Comparison of ENCODE assay signal across 23 cellular contexts in genomic region chr11:30818721-30819120, GRCh38.
DNase-seq lines count a peak whose midpoint lies in the region; ATAC-seq and TF ChIP-seq lines count a peak whose summit lies in the region.
"Had no signal": no experiment of that assay in that cellular context is flagged by ENCODE, and none has a peak within 500 bp of the region (broad histone marks: within the 10 kb centered on the region; RNA-seq: fewer than 3 reads in every experiment).

No MANE protein-coding gene starts in this region.

- H3K4me3 ChIP-seq in sigmoid colon, result no peak overlapping the region
- H3K4me3 ChIP-seq in tibial nerve, result no peak overlapping the region
- H3K4me3 ChIP-seq: A549; BLaER1 treated with 17β-estradiol and CSF1 and Interleukin-3, amounts not matched to agents 10 nM and 100 nM; GM12878; GM23338 had no signal

- H3K36me3 ChIP-seq in sigmoid colon (no peaks in the 10 kb centered on the region), tibial nerve (no peaks in the 10 kb centered on the region)
- H3K36me3 ChIP-seq: BE2C; BLaER1 treated with 17β-estradiol and CSF1 and Interleukin-3, amounts not matched to agents 10 nM and 100 nM had no signal

- H3K4me3 Mint-ChIP-seq in stimulated activated effector memory CD8-positive, alpha-beta T cell treated with anti-CD3 and anti-CD28 coated beads, Interleukin-12 subunit alpha, Interleukin-12 subunit beta, amount 100 ng/mL, for 72 hours, result no peak overlapping the region
- no peak overlapping the region for H3K4me3 Mint-ChIP-seq in CD14-positive monocyte
- H3K4me3 Mint-ChIP-seq: CD4-positive, alpha-beta memory T cell; GM23338; H9 had no signal

- WGBS in sigmoid colon, 2 donors, result 84 to 85% methylated on average over 2 of the region's 2 CpGs
- 56 to 64% methylated on average over 2 of the region's 2 CpGs for WGBS in tibial nerve, 2 donors

- H3K9me3 Mint-ChIP-seq in stimulated activated effector memory CD8-positive, alpha-beta T cell treated with anti-CD3 and anti-CD28 coated beads, Interleukin-12 subunit alpha, Interleukin-12 subunit beta, amount 100 ng/mL, for 72 hours, result peaks cover 6% of the 10 kb centered on the region
- H3K9me3 Mint-ChIP-seq in CD14-positive monocyte, result peaks cover 0 to 6% (median 2%) of the 10 kb centered on the region in 7 donors
- H3K9me3 Mint-ChIP-seq: GM23338, H9 had no signal

- TF ChIP-seq CTCF in sigmoid colon (IDR thresholded peaks at IDR 0.05) (no peak), CD14-positive monocyte (IDR thresholded peaks at IDR 0.05) (no peak), tibial nerve (IDR thresholded peaks at IDR 0.05) (no peak)

- intact Hi-C loops in sigmoid colon (cut with DNase I), result no loop called here
- intact Hi-C loops in CD14-positive monocyte (cut with micrococcal nuclease), result no loop called here

- H3K9me3 ChIP-seq in sigmoid colon, result no peaks in the 10 kb centered on the region
- H3K9me3 ChIP-seq in tibial nerve, result no peaks in the 10 kb centered on the region
- H3K9me3 ChIP-seq: A549; BE2C; BLaER1 treated with 17β-estradiol and CSF1 and Interleukin-3, amounts not matched to agents 10 nM and 100 nM had no signal

- peaks cover 0 to 2% (median 0%) of the 10 kb centered on the region in 3 donors for H3K27me3 Mint-ChIP-seq in CD14-positive monocyte (ENCODE audit: low read depth in 3 of 3)
- H3K27me3 Mint-ChIP-seq: CD4-positive, alpha-beta memory T cell had no signal

- no peaks in the 10 kb centered on the region for H3K4me1 ChIP-seq in sigmoid colon
- H3K4me1 ChIP-seq in tibial nerve, result no peaks in the 10 kb centered on the region
- H3K4me1 ChIP-seq: A549; BE2C; BLaER1 treated with 17β-estradiol and CSF1 and Interleukin-3, amounts not matched to agents 10 nM and 100 nM had no signal

- TF ChIP-seq EP300 in sigmoid colon (IDR thresholded peaks at IDR 0.05) (no peak), tibial nerve (IDR thresholded peaks at IDR 0.05) (no peak)

- no peaks in the 10 kb centered on the region for H3K36me3 Mint-ChIP-seq in stimulated activated effector memory CD8-positive, alpha-beta T cell treated with anti-CD3 and anti-CD28 coated beads, Interleukin-12 subunit alpha, Interleukin-12 subunit beta, amount 100 ng/mL, for 72 hours
- no peaks in the 10 kb centered on the region for H3K36me3 Mint-ChIP-seq in CD14-positive monocyte
- H3K36me3 Mint-ChIP-seq: CD4-positive, alpha-beta memory T cell had no signal

- no peaks in the 10 kb centered on the region for H3K4me1 Mint-ChIP-seq in stimulated activated effector memory CD8-positive, alpha-beta T cell treated with anti-CD3 and anti-CD28 coated beads, Interleukin-12 subunit alpha, Interleukin-12 subunit beta, amount 100 ng/mL, for 72 hours
- no peaks in the 10 kb centered on the region for H3K4me1 Mint-ChIP-seq in CD14-positive monocyte
- H3K4me1 Mint-ChIP-seq: CD4-positive, alpha-beta memory T cell; GM23338 had no signal

- H3K27ac ChIP-seq in sigmoid colon (no peak overlapping the region), tibial nerve (no peak overlapping the region)
- H3K27ac ChIP-seq: A549; BLaER1 treated with 17β-estradiol and CSF1 and Interleukin-3, amounts not matched to agents 10 nM and 100 nM had no signal

- TF ChIP-seq POLR2A in sigmoid colon (IDR thresholded peaks at IDR 0.05) (no peak), tibial nerve (IDR thresholded peaks at IDR 0.05) (no peak)

- H3K27ac Mint-ChIP-seq in stimulated activated effector memory CD8-positive, alpha-beta T cell treated with anti-CD3 and anti-CD28 coated beads, Interleukin-12 subunit alpha, Interleukin-12 subunit beta, amount 100 ng/mL, for 72 hours, result no peak overlapping the region
- no peak overlapping the region for H3K27ac Mint-ChIP-seq in CD14-positive monocyte
- H3K27ac Mint-ChIP-seq: CD4-positive, alpha-beta memory T cell; GM23338 had no signal

- DNase-seq in ELF-1 (ENCODE audit: low read depth, low spot score) (peak; percentile 49), astrocyte of the hippocampus (ENCODE audit: low read depth, low spot score) (peak; percentile 33), myocyte (ENCODE audit: low read depth) (peak; percentile 61), sigmoid colon (no peak), CD14-positive monocyte (ENCODE audit: low spot score) (no peak), tibial nerve (ENCODE audit: low spot score in 2 of 2) (no peak)
- no peak for DNase-seq in stimulated activated effector memory CD8-positive, alpha-beta T cell treated with anti-CD3 and anti-CD28 coated beads, Interleukin-12 subunit alpha, Interleukin-12 subunit beta, amount 100 ng/mL, for 72 hours (ENCODE audit: low spot score in 2 of 2)
- DNase-seq: 8988T; ACHN; AML-193; BE2C; Calu3; CD4-positive, alpha-beta memory T cell; COR-L47; DMS153; DND-41; GDM1; H9 had no signal

- H3K27me3 ChIP-seq in sigmoid colon (no peaks in the 10 kb centered on the region), tibial nerve (no peaks in the 10 kb centered on the region)
- H3K27me3 ChIP-seq: BE2C; BLaER1 treated with 17β-estradiol and CSF1 and Interleukin-3, amounts not matched to agents 10 nM and 100 nM had no signal

- ATAC-seq in stimulated activated effector memory CD8-positive, alpha-beta T cell treated with anti-CD3 and anti-CD28 coated beads, Interleukin-12 subunit alpha, Interleukin-12 subunit beta, amount 100 ng/mL, for 72 hours, result peak; percentile 42
- ATAC-seq: A549, GM12878, GM23338, HCT116 had no signal

Comparison
In these comparisons a context has a peak if more than half of its experiments do, and no peak if none do; other contexts are left out.
1. DNase-seq: peak in ELF-1 (single experiment), astrocyte of the hippocampus (single experiment) and myocyte (single experiment); none in stimulated activated effector memory CD8-positive, alpha-beta T cell treated with anti-CD3 and anti-CD28 coated beads, Interleukin-12 subunit alpha, Interleukin-12 subunit beta, amount 100 ng/mL, for 72 hours (0 of 2), sigmoid colon (single experiment), CD14-positive monocyte (single experiment) and tibial nerve (0 of 2).